In the genomic region with DNA sequence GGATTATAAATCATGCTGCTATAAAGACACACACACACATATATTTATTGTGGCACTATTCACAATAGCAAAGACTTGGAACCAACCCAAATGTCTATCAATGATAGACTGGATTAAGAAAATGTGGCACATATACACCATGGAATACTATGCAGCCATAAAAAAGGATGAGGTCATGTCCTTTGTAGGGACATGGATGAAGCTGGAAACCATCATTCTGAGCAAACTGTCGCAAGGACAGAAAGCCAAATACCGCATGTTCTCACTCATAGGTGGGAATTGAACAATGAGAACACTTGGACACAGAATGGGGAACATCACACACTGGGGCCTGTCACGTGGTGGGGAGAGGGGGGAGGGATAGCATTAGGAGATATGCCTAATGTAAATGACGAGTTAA, we compare ENCODE assay signal across 3 cellular contexts. TPM values are rescaled to one million over a fixed set of nuclear protein-coding genes. Genes with fewer than 3 reads are reported as not detected.
DNase-seq lines count a peak whose midpoint lies in the region; ATAC-seq, FAIRE-seq and TF ChIP-seq lines count a peak whose summit lies in the region.
"Not testable (repeated sequence)": the region's sequence is repeated elsewhere in the genome, so short reads cannot be mapped to it uniquely, and the experiment has no call there.

No MANE protein-coding gene starts in this region.

- not testable (repeated sequence) for TF ChIP-seq POLR2A in K562 (conservative IDR thresholded peaks at IDR 0.05); HepG2 (IDR thresholded peaks at IDR 0.05; ENCODE audit: insufficient read depth in 1 of 2, low read depth in 2 of 2, low read length in 2 of 2)

- CTCF ChIA-PET in HEK293 (lab: Yijun Ruan, JAX); K562 (lab: Yijun Ruan, JAX; ENCODE audit: low intra/inter-chr PET ratio); HepG2 (lab: Yijun Ruan, JAX; ENCODE audit: low intra/inter-chr PET ratio, low total read pairs): not testable (repeated sequence)

- POLR2A ChIA-PET in HEK293 (lab: Yijun Ruan, JAX); K562 (lab: Yijun Ruan, JAX); HepG2 (lab: Yijun Ruan, JAX): not testable (repeated sequence)

- not testable (repeated sequence) for H3K27me3 ChIP-seq in K562 (ENCODE audit: control insufficient read depth in 2 of 2, insufficient read depth in 2 of 2, low read length in 2 of 2); HepG2 (ENCODE audit: control insufficient read depth in 1 of 2, insufficient read depth in 2 of 2, low read length in 2 of 2)

- not testable (repeated sequence) for ATAC-seq in K562, HepG2

- TF ChIP-seq EP300 in K562 (IDR thresholded peaks at IDR 0.05; ENCODE audit: low read length); HepG2 (IDR thresholded peaks at IDR 0.05; ENCODE audit: low read depth in 2 of 2, low read length in 2 of 2); HepG2 (CRISPR knock-in tag; IDR thresholded peaks at IDR 0.05; ENCODE audit: borderline replicate concordance): not testable (repeated sequence)

- not testable (repeated sequence) for DNase-seq in K562 (ENCODE audit: extremely low read depth in 1 of 4, low spot score in 3 of 4); HepG2 (ENCODE audit: low spot score)

- not testable (repeated sequence) for TF ChIP-seq RAD21 in K562 (CRISPR knock-in tag; conservative IDR thresholded peaks at IDR 0.05 in 1 of 2, IDR thresholded peaks at IDR 0.05 in 1 of 2); HepG2 (CRISPR knock-in tag; IDR thresholded peaks at IDR 0.05)

- not testable (repeated sequence) for BruUV-seq in K562 (replicated peaks; lab: Mats Ljungman, UMichigan); HepG2 (replicated peaks; lab: Mats Ljungman, UMichigan)

- TF ChIP-seq CTCF in HEK293 (tag by site-specific recombination; IDR thresholded peaks at IDR 0.05); K562 (IDR thresholded peaks at IDR 0.05 in 2 of 3, conservative IDR thresholded peaks at IDR 0.05 in 1 of 3; ENCODE audit: insufficient read depth in 2 of 3, low read depth in 1 of 3, low read length in 3 of 3); HepG2 (CRISPR knock-in tag; IDR thresholded peaks at IDR 0.05): not testable (repeated sequence)

- not testable (repeated sequence) for H3K4me3 ChIP-seq in HEK293 (ENCODE audit: low read depth, low read length); K562; HepG2 (replicated peaks in 1 of 3; ENCODE audit: insufficient read depth in 1 of 3, low read depth in 2 of 3, low read length in 3 of 3)

- H3K4me1 ChIP-seq in HEK293 (ENCODE audit: control insufficient read depth, insufficient read depth, low read length); K562 (replicated peaks in 1 of 2; ENCODE audit: control insufficient read depth in 2 of 2, insufficient read depth in 2 of 2, low read length in 2 of 2); HepG2 (ENCODE audit: insufficient read depth, low read length): not testable (repeated sequence)

- intact Hi-C loops in K562 (cut with micrococcal nuclease): not testable (repeated sequence)
- intact Hi-C loops in HepG2 (cut with micrococcal nuclease; ENCODE audit: unreplicated experiment): loop anchor here (10.0 kb wide), 1 partner anchor 167 kb away; a partner anchor contains a TSS

- not testable (repeated sequence) for H3K4me2 ChIP-seq in K562 (ENCODE audit: insufficient read depth, low read length); HepG2 (ENCODE audit: low read depth, low read length)

- FAIRE-seq in K562 (lab: Jason Lieb, UNC); HepG2 (lab: Jason Lieb, UNC): not testable (repeated sequence)

- H2AFZ ChIP-seq in K562 (ENCODE audit: low read depth, low read length); HepG2 (ENCODE audit: low read length): not testable (repeated sequence)

- H3K27ac ChIP-seq in HEK293 (ENCODE audit: extremely low read depth, low read depth, low read length); K562 (ENCODE audit: extremely low read depth, low read depth, low read length); HepG2 (ENCODE audit: extremely low read length, insufficient read depth, low read length): not testable (repeated sequence)

- not testable (repeated sequence) for H3K79me2 ChIP-seq in K562 (ENCODE audit: control insufficient read depth, insufficient read depth, low read length); HepG2 (ENCODE audit: insufficient read depth, low read length)

- in situ Hi-C loops in K562 (cut with MboI); HepG2 (cut with HindIII; ENCODE audit: extremely low pct_ligation_motif_present, low pct_unique_long_range_greater_than_20kb): not testable (repeated sequence)

- H3K9me1 ChIP-seq in K562 (ENCODE audit: control insufficient read depth, insufficient read depth, low read length): not testable (repeated sequence)

- not testable (repeated sequence) for H3K9me3 ChIP-seq in HEK293 (ENCODE audit: control insufficient read depth, insufficient read depth, low read depth, low read length); K562 (replicated peaks; ENCODE audit: control insufficient read depth, insufficient read depth, low read depth, low read length); HepG2 (ENCODE audit: low read length)

- H3K36me3 ChIP-seq in HEK293 (ENCODE audit: control insufficient read depth in 2 of 2, insufficient read depth in 1 of 2, low read length in 2 of 2); K562 (ENCODE audit: control insufficient read depth, insufficient read depth, low read length); HepG2 (replicated peaks in 1 of 2; ENCODE audit: control insufficient read depth in 1 of 2, insufficient read depth in 2 of 2, low read length in 2 of 2): not testable (repeated sequence)

- WGBS in K562 (ENCODE audit: insufficient coverage, low coverage, missing lambda C conversion rate): 42% methylated on average over 4 of the region's 4 CpGs
- 82% methylated on average over 4 of the region's 4 CpGs for WGBS in HepG2 (ENCODE audit: low lambda C conversion rate)

- H3K9ac ChIP-seq in K562 (ENCODE audit: insufficient read depth in 1 of 2, low read depth in 2 of 2, low read length in 2 of 2); HepG2 (ENCODE audit: insufficient read depth, low read depth, low read length): not testable (repeated sequence)

- not testable (repeated sequence) for H4K20me1 ChIP-seq in K562 (replicated peaks; ENCODE audit: control insufficient read depth, insufficient read depth, low read length); HepG2 (ENCODE audit: insufficient read depth, low read length)

RNA-seq across cellular contexts. Expression of a gene that starts 12.8 kb away (rescaled TPM):
- 2.1 and 12.0 TPM in 2 replicates for total RNA-seq in K562 (2011; cell fraction: chromatin; rRNA removed; ENCODE audit: low replicate concordance)
- total RNA-seq in K562 (2011; cell fraction: nucleolus; rRNA removed): 1.5 and 1.8 TPM in 2 replicates
- total RNA-seq in K562 (2011; cell fraction: nucleoplasm; rRNA removed): 3.7 and 3.9 TPM in 2 replicates
- total RNA-seq in K562 (2014; rRNA removed): 7.1 and 8.8 TPM in 2 replicates
- 17.5 and 19.1 TPM in 2 replicates for total RNA-seq in K562 (2014; rRNA removed; fragmentation: Illumina TruSeq; extraction: Trizol)
- 10.2 and 10.7 TPM in 2 replicates for total RNA-seq in K562 (2015; rRNA removed; fragmentation: Illumina TruSeq; extraction: Trizol)
- total RNA-seq in K562 (2021): 12.1 and 13.0 TPM in 2 replicates
- polyA plus RNA-seq in K562 (2011; rRNA removed): 5.6 and 10.0 TPM in 2 replicates
- polyA plus RNA-seq in K562 (2011; cell fraction: cytosol; rRNA removed): 1.8 and 3.7 TPM in 2 replicates
- polyA plus RNA-seq in K562 (2011; cell fraction: nucleus; rRNA removed): 2.1 and 3.2 TPM in 2 replicates
- 12.5 and 14.7 TPM in 2 replicates for polyA plus RNA-seq in K562 (2012)
- 12.6 and 14.8 TPM in 2 replicates for polyA plus RNA-seq in K562 (2014; fragmentation: Illumina TruSeq; extraction: Trizol)
- polyA plus RNA-seq in K562 (2014; fragmentation: Nextera tagmentation; extraction: Ambion mirVana): 10 to 100 TPM; 11.7 to 16.3 TPM
- polyA plus RNA-seq in K562 (2014; rRNA removed): 8.2 and 11.8 TPM in 2 replicates
- 15.8 and 17.9 TPM in 2 replicates for polyA minus RNA-seq in K562 (2011; rRNA and poly(A)+ RNA removed)
- 5.0 and 6.5 TPM in 2 replicates for polyA minus RNA-seq in K562 (2011; cell fraction: cytosol; rRNA and poly(A)+ RNA removed)
- 5.8 and 7.8 TPM in 2 replicates for polyA minus RNA-seq in K562 (2011; cell fraction: nucleus; rRNA and poly(A)+ RNA removed)
- total RNA-seq in HepG2 (2016; rRNA removed; fragmentation: Illumina TruSeq; extraction: Trizol): 10.0 and 13.1 TPM in 2 replicates
- total RNA-seq in HepG2 (2016; cell fraction: cytosol; rRNA removed; fragmentation: Illumina TruSeq; extraction: Trizol; ENCODE audit: low read depth): 5.7 and 6.3 TPM in 2 replicates
- total RNA-seq in HepG2 (2016; cell fraction: insoluble cytoplasmic fraction; rRNA removed; fragmentation: Illumina TruSeq; extraction: Trizol): 10.0 and 12.5 TPM in 2 replicates
- total RNA-seq in HepG2 (2016; cell fraction: membrane; rRNA removed; fragmentation: Illumina TruSeq; extraction: Trizol): 4.5 and 5.4 TPM in 2 replicates
- 9.2 and 9.6 TPM in 2 replicates for total RNA-seq in HepG2 (2016; cell fraction: nucleus; rRNA removed; fragmentation: Illumina TruSeq; extraction: Trizol)
- 3.2 and 3.4 TPM in 2 replicates for polyA plus RNA-seq in HepG2 (2011; rRNA removed)
- 1.6 and 2.8 TPM in 2 replicates for polyA plus RNA-seq in HepG2 (2011; cell fraction: cytosol; rRNA removed)
- 1.2 and 1.6 TPM in 2 replicates for polyA plus RNA-seq in HepG2 (2011; cell fraction: nucleus; rRNA removed)
- polyA plus RNA-seq in HepG2 (2012): 5.4 and 6.5 TPM in 2 replicates
- polyA plus RNA-seq in HepG2 (2016; cell fraction: cytosol; fragmentation: Illumina TruSeq; extraction: Trizol; ENCODE audit: low read depth): 0.51 and 0.55 TPM in 2 replicates
- 10.5 TPM in 2 replicates for polyA plus RNA-seq in HepG2 (2016; cell fraction: insoluble cytoplasmic fraction; fragmentation: Illumina TruSeq; extraction: Trizol; ENCODE audit: low read depth)
- polyA plus RNA-seq in HepG2 (2016; cell fraction: membrane; fragmentation: Illumina TruSeq; extraction: Trizol; ENCODE audit: low read depth): 0.88 and 0.90 TPM in 2 replicates
- polyA plus RNA-seq in HepG2 (2016; cell fraction: nucleus; fragmentation: Illumina TruSeq; extraction: Trizol; ENCODE audit: insufficient read depth, low read depth): 5.5 and 5.6 TPM in 2 replicates
- polyA minus RNA-seq in HepG2 (2011; rRNA and poly(A)+ RNA removed; ENCODE audit: low replicate concordance): 2.2 and 2.7 TPM in 2 replicates
- polyA minus RNA-seq in HepG2 (2011; cell fraction: cytosol; rRNA and poly(A)+ RNA removed): 3.5 and 5.5 TPM in 2 replicates
- 11.1 and 12.7 TPM in 2 replicates for polyA minus RNA-seq in HepG2 (2011; cell fraction: nucleus; rRNA and poly(A)+ RNA removed)
